Comparison of ENCODE assay signal across 9 cellular contexts in the genomic region with DNA sequence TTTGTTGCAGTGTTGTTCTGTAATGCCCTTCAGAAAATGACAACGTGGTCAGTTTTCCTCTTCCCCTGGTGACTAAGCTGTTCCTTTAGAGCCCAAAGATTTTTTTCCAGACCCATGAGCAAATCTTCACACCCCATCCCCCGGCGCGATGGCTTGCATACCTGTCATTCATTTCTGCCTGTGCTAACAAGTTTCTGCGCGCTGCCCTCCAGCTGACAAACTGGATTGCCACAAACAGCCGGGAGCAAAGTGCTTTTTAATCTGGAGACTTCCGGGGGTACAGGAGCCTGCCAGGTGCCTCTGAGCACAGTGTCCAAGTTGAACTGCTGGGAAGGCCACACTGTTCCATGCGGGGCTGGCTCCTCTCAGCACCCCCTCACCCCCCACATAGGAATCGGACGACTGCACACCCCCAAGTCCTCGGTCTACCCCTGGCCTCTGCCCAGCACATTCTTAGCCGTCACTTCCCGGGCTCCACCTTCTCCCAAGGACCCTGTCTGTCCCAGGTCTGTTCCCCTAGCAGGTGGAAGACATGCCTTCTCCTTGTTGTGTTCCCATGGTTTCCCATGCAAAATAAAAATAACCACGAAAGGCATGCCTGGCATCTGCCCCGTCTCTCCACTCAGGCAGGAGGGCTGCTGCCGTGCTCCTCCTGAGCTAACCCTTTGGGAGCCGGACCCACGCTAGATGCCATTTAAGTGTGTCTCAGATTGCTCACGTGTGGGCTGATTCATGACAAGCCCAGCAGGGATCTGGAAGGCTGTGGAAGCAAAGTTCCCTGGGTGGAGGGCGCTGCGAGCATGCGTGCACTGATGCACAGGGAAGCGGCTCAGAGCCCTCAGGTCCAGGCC. TPM values are rescaled to one million over a fixed set of nuclear protein-coding genes. Genes with fewer than 3 reads are reported as not detected.
DNase-seq lines count a peak whose midpoint lies in the region; ATAC-seq and TF ChIP-seq lines count a peak whose summit lies in the region.
"Had no signal": no experiment of that assay in that cellular context is flagged by ENCODE, and none has a peak within 500 bp of the region (broad histone marks: within the 10 kb centered on the region; RNA-seq: fewer than 3 reads in every experiment).

No MANE protein-coding gene starts in this region.

- H3K4me1 ChIP-seq in HUES48 (ENCODE audit: control insufficient read depth, insufficient read depth, low read length) (no peaks in the 10 kb centered on the region), A673 (ENCODE audit: insufficient read depth, low read length, poor library complexity, severe bottlenecking) (no peaks in the 10 kb centered on the region)

- POLR2A ChIA-PET in A673 (lab: Charles Lee; ENCODE audit: low non-redundant PET), result no interaction called here

- H3K9ac ChIP-seq in HUES48 (ENCODE audit: low read depth, low read length), result no peak overlapping the region

- no peak for ATAC-seq in GM19455 (IDR thresholded peaks at IDR 0.05; ENCODE audit: unreplicated experiment)

- TF ChIP-seq CTCF in cardiac fibroblast (IDR thresholded peaks at IDR 0.05; ENCODE audit: low read depth, low read length) (no peak), A673 (conservative IDR thresholded peaks at IDR 0.05; ENCODE audit: low read depth, low read length) (no peak), CD14-positive monocyte (IDR thresholded peaks at IDR 0.05) (no peak)

- H3K9me3 Mint-ChIP-seq in CD14-positive monocyte, result no peaks in the 10 kb centered on the region
- H3K9me3 Mint-ChIP-seq: naive B cell had no signal

- peaks cover 0 to 19% (median 16%) of the 10 kb centered on the region in 3 donors for H3K27me3 Mint-ChIP-seq in CD14-positive monocyte (ENCODE audit: low read depth in 3 of 3)

- H3K4me1 Mint-ChIP-seq in CD14-positive monocyte, result no peaks in the 10 kb centered on the region
- H3K4me1 Mint-ChIP-seq: naive B cell had no signal

- H3K9me3 ChIP-seq in HUES48 (ENCODE audit: control insufficient read depth, insufficient read depth, low read length), result no peaks in the 10 kb centered on the region
- H3K9me3 ChIP-seq in A673 (ENCODE audit: low read depth, low read length, poor library complexity, severe bottlenecking), result no peaks in the 10 kb centered on the region

- H3K36me3 ChIP-seq in HUES48 (ENCODE audit: control insufficient read depth, insufficient read depth, low read length), result peaks cover 57% of the 10 kb centered on the region
- peaks cover 33% of the 10 kb centered on the region for H3K36me3 ChIP-seq in A673 (ENCODE audit: insufficient read depth, low read length, poor library complexity, severe bottlenecking)

- intact Hi-C loops in A673 (cut with micrococcal nuclease; ENCODE audit: unreplicated experiment) (no loop called here), CD14-positive monocyte (cut with micrococcal nuclease) (no loop called here)

- no peak overlapping the region for H3K4me3 Mint-ChIP-seq in CD14-positive monocyte
- H3K4me3 Mint-ChIP-seq: naive B cell had no signal

- no peak overlapping the region for H3K27ac Mint-ChIP-seq in CD14-positive monocyte

- DNase-seq in cardiac fibroblast (ENCODE audit: low read depth in 2 of 2) (peak; percentile 39 to 58), substantia nigra (lab: John Stamatoyannopoulos, UW) (peak in 3 of 49 donors; percentile 4 to 32 (median 16)), A673 (ENCODE audit: low spot score) (no peak), CD14-positive monocyte (ENCODE audit: low spot score) (no peak)
- no peak for DNase-seq in stimulated activated CD4-positive, alpha-beta T cell treated with anti-CD3 and anti-CD28 coated beads, Interleukin-12 subunit alpha, Interleukin-12 subunit beta, amount 100 ng/mL, for 4 hours
- DNase-seq: naive B cell had no signal

- BruUV-seq in A673 (replicated peaks; lab: Mats Ljungman, UMichigan), result no TSS peak

- CTCF ChIA-PET in A673 (lab: Charles Lee), result no interaction called here

- H3K27me3 ChIP-seq in HUES48 (ENCODE audit: control insufficient read depth, insufficient read depth, low read length), result no peaks in the 10 kb centered on the region
- no peaks in the 10 kb centered on the region for H3K27me3 ChIP-seq in layer of hippocampus (ENCODE audit: control insufficient read depth, insufficient read depth, low read length)
- no peaks in the 10 kb centered on the region for H3K27me3 ChIP-seq in A673 (replicated peaks; ENCODE audit: insufficient read depth, low read depth, low read length, poor library complexity)

- H3K4me3 ChIP-seq in HUES48 (ENCODE audit: low read depth, low read length), result no peak overlapping the region
- H3K4me3 ChIP-seq in cardiac fibroblast (replicated peaks in 1 of 2; ENCODE audit: low read depth in 2 of 2, low read length in 2 of 2), result no peak overlapping the region
- no peak overlapping the region for H3K4me3 ChIP-seq in A673 (ENCODE audit: low read depth, low read length, poor library complexity, severe bottlenecking)

- H3K36me3 Mint-ChIP-seq in CD14-positive monocyte, result peaks cover 9 to 18% of the 10 kb centered on the region in 2 donors
- H3K36me3 Mint-ChIP-seq: naive B cell had no signal

- H3K27ac ChIP-seq in HUES48 (ENCODE audit: low read depth, low read length) (peak overlapping the region; percentile 20), layer of hippocampus (ENCODE audit: low read depth, low read length) (peak overlapping the region; percentile 60), substantia nigra (ENCODE audit: low read depth, low read length, poor library complexity, severe bottlenecking) (peak overlapping the region; percentile 58), A673 (ENCODE audit: low read depth, low read length, poor library complexity, severe bottlenecking) (no peak overlapping the region)

RNA-seq across cellular contexts. Expression of a gene that starts 14.1 kb away (rescaled TPM):
- 10.2 and 17.4 TPM in 2 replicates for total RNA-seq in A673 (2021)
- not detected for polyA plus RNA-seq in CD14-positive monocyte

Comparison
In these comparisons a context has a peak if more than half of its experiments do, and no peak if none do; other contexts are left out.
1. DNase-seq: peak in cardiac fibroblast (2 of 2); none in A673 (single experiment), CD14-positive monocyte (single experiment) and stimulated activated CD4-positive, alpha-beta T cell treated with anti-CD3 and anti-CD28 coated beads, Interleukin-12 subunit alpha, Interleukin-12 subunit beta, amount 100 ng/mL, for 4 hours (single experiment).